25 cellular contexts compared by ENCODE assay signal in the genomic region with DNA sequence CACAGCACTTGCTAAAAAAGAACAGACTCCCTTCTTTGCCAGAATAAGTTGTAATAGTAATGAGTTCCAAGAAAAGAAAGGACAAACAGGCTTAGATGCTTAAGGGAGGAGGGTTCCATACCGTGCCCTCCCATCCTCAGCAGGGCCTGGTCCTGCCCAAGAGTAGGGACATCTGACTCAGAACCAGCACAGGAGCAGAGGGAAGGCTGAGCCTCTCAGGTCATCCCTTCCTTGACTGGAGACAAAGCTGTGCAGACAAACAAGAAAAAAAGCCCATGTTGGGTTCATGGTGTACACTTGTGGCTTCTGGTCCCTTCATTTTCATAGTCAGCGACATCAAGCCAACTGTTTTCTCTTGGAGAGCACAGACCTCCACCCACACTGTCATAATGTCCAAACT. TPM values are rescaled to one million over a fixed set of nuclear protein-coding genes. Genes with fewer than 3 reads are reported as not detected.
A peak's percentile ranks its signal among the peaks of the same experiment; 100 is the strongest.
DNase-seq lines count a peak whose midpoint lies in the region; ATAC-seq and TF ChIP-seq lines count a peak whose summit lies in the region.
"Had no signal": no experiment of that assay in that cellular context is flagged by ENCODE, and none has a peak within 500 bp of the region (broad histone marks: within the 10 kb centered on the region; RNA-seq: fewer than 3 reads in every experiment).

No MANE protein-coding gene starts in this region.

- peaks cover 36% of the 10 kb centered on the region for H3F3A ChIP-seq in PC-9 (ENCODE audit: insufficient read depth, low read depth)

- H3K9me3 Mint-ChIP-seq in endothelial cell (ENCODE audit: unreplicated experiment), result no peaks in the 10 kb centered on the region
- H3K9me3 Mint-ChIP-seq in stimulated activated naive B cell treated with anti-CD40 and anti-IgM and Interleukin-4, amounts not matched to agents 10 μg/mL and 1 μg/mL and 100 μg/mL, for 72 hours, result peaks cover 0 to 2% of the 10 kb centered on the region in 2 donors
- H3K9me3 Mint-ChIP-seq: CD8-positive, alpha-beta memory T cell had no signal

- intact Hi-C loops in PC-9 (cut with micrococcal nuclease; ENCODE audit: unreplicated experiment) (loop anchor here (5.0 kb wide), 1 partner anchor 33 kb away; no protein-coding TSS in a partner anchor), lower lobe of right lung (cut with DNase I) (no loop called here), aorta (cut with DNase I) (no loop called here)

- TF ChIP-seq CTCF in PC-9 (conservative IDR thresholded peaks at IDR 0.05), result no peak
- TF ChIP-seq CTCF in endothelial cell (IDR thresholded peaks at IDR 0.05; ENCODE audit: unreplicated experiment), result no peak
- no peak for TF ChIP-seq CTCF in lower lobe of right lung (IDR thresholded peaks at IDR 0.05)

- H4K8ac ChIP-seq in neuronal stem cell (ENCODE audit: low read depth, low read length), result no peak overlapping the region

- peak overlapping the region; percentile 30 for H3K27ac Mint-ChIP-seq in endothelial cell (ENCODE audit: unreplicated experiment)
- H3K27ac Mint-ChIP-seq in stimulated activated naive B cell treated with anti-CD40 and anti-IgM and Interleukin-4, amounts not matched to agents 10 μg/mL and 1 μg/mL and 100 μg/mL, for 72 hours, result no peak overlapping the region
- H3K27ac Mint-ChIP-seq: CD8-positive, alpha-beta memory T cell had no signal

- no peak overlapping the region for H2BK120ac ChIP-seq in neuronal stem cell (ENCODE audit: low read depth, low read length)

- no peak overlapping the region for H2BK5ac ChIP-seq in neuronal stem cell (ENCODE audit: low read length)

- H3K18ac ChIP-seq in neuronal stem cell (ENCODE audit: low read length), result no peak overlapping the region

- H3K4me2 ChIP-seq in PC-9 (0 out of 2 replicates have a peak overlapping the region, but pooled peaks have one; percentile 7), neuronal stem cell (ENCODE audit: insufficient read depth, low read length, poor library complexity, severe bottlenecking) (no peak overlapping the region)

- H3K79me2 ChIP-seq in PC-9 (ENCODE audit: low read depth), result no peaks in the 10 kb centered on the region

- H3K4me3 Mint-ChIP-seq in endothelial cell (ENCODE audit: unreplicated experiment), result no peak overlapping the region
- no peak overlapping the region for H3K4me3 Mint-ChIP-seq in stimulated activated naive B cell treated with anti-CD40 and anti-IgM and Interleukin-4, amounts not matched to agents 10 μg/mL and 1 μg/mL and 100 μg/mL, for 72 hours
- H3K4me3 Mint-ChIP-seq: CD14-positive monocyte; CD8-positive, alpha-beta memory T cell had no signal

- H3K4me1 Mint-ChIP-seq in endothelial cell (ENCODE audit: unreplicated experiment), result peaks cover 8% of the 10 kb centered on the region
- H3K4me1 Mint-ChIP-seq in stimulated activated naive B cell treated with anti-CD40 and anti-IgM and Interleukin-4, amounts not matched to agents 10 μg/mL and 1 μg/mL and 100 μg/mL, for 72 hours, result peaks cover 7 to 14% of the 10 kb centered on the region in 2 donors
- H3K4me1 Mint-ChIP-seq: CD8-positive, alpha-beta memory T cell had no signal

- H2AFZ ChIP-seq in PC-9 (no peak overlapping the region), neuronal stem cell (ENCODE audit: low read length) (no peak overlapping the region)

- H2BK12ac ChIP-seq in neuronal stem cell (ENCODE audit: low read length), result no peak overlapping the region

- H3K27me3 Mint-ChIP-seq in endothelial cell (ENCODE audit: unreplicated experiment), result peaks cover 10% of the 10 kb centered on the region
- peaks cover 10 to 13% of the 10 kb centered on the region in 2 donors for H3K27me3 Mint-ChIP-seq in stimulated activated naive B cell treated with anti-CD40 and anti-IgM and Interleukin-4, amounts not matched to agents 10 μg/mL and 1 μg/mL and 100 μg/mL, for 72 hours

- H3K23ac ChIP-seq in neuronal stem cell (ENCODE audit: low read depth, low read length, poor library complexity), result no peak overlapping the region

- H4K20me1 ChIP-seq in PC-9 (ENCODE audit: insufficient read depth), result no peaks in the 10 kb centered on the region

- H3K27me3 ChIP-seq in PC-9 (ENCODE audit: insufficient read depth, low read depth) (no peaks in the 10 kb centered on the region), lower lobe of right lung (ENCODE audit: low read depth) (no peaks in the 10 kb centered on the region), aorta (ENCODE audit: control insufficient read depth in 1 of 2, insufficient read depth in 2 of 2, low read length in 1 of 2) (no peaks in the 10 kb centered on the region), neuronal stem cell (ENCODE audit: control insufficient read depth in 3 of 3, insufficient read depth in 3 of 3, low read depth in 1 of 3, low read length in 3 of 3) (peaks cover 0 to 49% (median 0%) of the 10 kb centered on the region in 3 experiments)
- H3K27me3 ChIP-seq: BE2C had no signal

- H3K4me3 ChIP-seq in PC-9, result no peak overlapping the region
- no peak overlapping the region for H3K4me3 ChIP-seq in lower lobe of right lung
- no peak overlapping the region for H3K4me3 ChIP-seq in aorta (ENCODE audit: low read length in 2 of 2)
- H3K4me3 ChIP-seq in neuronal stem cell (ENCODE audit: low read length in 2 of 2), result no peak overlapping the region
- H3K4me3 ChIP-seq: SJCRH30 had no signal

- H3K79me1 ChIP-seq in neuronal stem cell (ENCODE audit: low read depth, low read length), result no peaks in the 10 kb centered on the region

- ATAC-seq in lower lobe of right lung (peak; percentile 13 to 35), aorta (ENCODE audit: low FRiP score) (peak; percentile 5)
- no peak for ATAC-seq in stimulated activated naive B cell treated with anti-CD40 and anti-IgM and Interleukin-4, amounts not matched to agents 10 μg/mL and 1 μg/mL and 100 μg/mL, for 72 hours (replicated peaks)
- ATAC-seq: HCT116, SK-N-SH treated with all-trans-retinoic acid at 6 μM for 48 hours had no signal

- H3K9me3 ChIP-seq in PC-9 (ENCODE audit: insufficient read depth, low read depth) (no peaks in the 10 kb centered on the region), lower lobe of right lung (no peaks in the 10 kb centered on the region), aorta (ENCODE audit: control insufficient read depth, low read length) (no peaks in the 10 kb centered on the region), neuronal stem cell (replicated peaks in 1 of 2; ENCODE audit: control insufficient read depth in 2 of 2, insufficient read depth in 1 of 2, low read depth in 1 of 2, low read length in 2 of 2) (no peaks in the 10 kb centered on the region)
- H3K9me3 ChIP-seq: BE2C, SJCRH30 had no signal

- H3K36me3 ChIP-seq in PC-9 (ENCODE audit: low read depth) (no peaks in the 10 kb centered on the region), lower lobe of right lung (no peaks in the 10 kb centered on the region), aorta (ENCODE audit: control insufficient read depth in 1 of 2, insufficient read depth in 2 of 2, low read length in 1 of 2) (no peaks in the 10 kb centered on the region), neuronal stem cell (replicated peaks in 1 of 2; ENCODE audit: control insufficient read depth in 2 of 2, insufficient read depth in 2 of 2, low read length in 2 of 2) (no peaks in the 10 kb centered on the region)
- H3K36me3 ChIP-seq: BE2C, SJCRH30 had no signal

- H3K14ac ChIP-seq in neuronal stem cell (ENCODE audit: low read length), result no peak overlapping the region

- H3K9ac ChIP-seq in neuronal stem cell (ENCODE audit: low read depth, low read length, poor library complexity), result no peak overlapping the region

- H2AK5ac ChIP-seq in neuronal stem cell (ENCODE audit: low read depth, low read length), result no peak overlapping the region

- H4K91ac ChIP-seq in neuronal stem cell (ENCODE audit: low read depth, low read length, poor library complexity), result no peak overlapping the region

- H3K27ac ChIP-seq in PC-9 (no peak overlapping the region), lower lobe of right lung (no peak overlapping the region), aorta (ENCODE audit: low read depth in 1 of 2, low read length in 2 of 2) (no peak overlapping the region), neuronal stem cell (replicated peaks; ENCODE audit: low read length) (no peak overlapping the region)
- H3K27ac ChIP-seq: HL-60, SJCRH30 had no signal

- POLR2A ChIA-PET in PC-9 (lab: Charles Lee; ENCODE audit: unreplicated experiment), result no interaction called here

- H3K4me1 ChIP-seq in PC-9 (replicated peaks; ENCODE audit: insufficient read depth) (peaks cover 65% of the 10 kb centered on the region), lower lobe of right lung (peaks cover 5% of the 10 kb centered on the region), aorta (ENCODE audit: control insufficient read depth in 1 of 2, insufficient read depth in 2 of 2, low read length in 2 of 2) (no peaks in the 10 kb centered on the region), neuronal stem cell (ENCODE audit: control insufficient read depth in 2 of 2, insufficient read depth in 1 of 2, low read depth in 1 of 2, low read length in 2 of 2) (peaks cover 4 to 5% of the 10 kb centered on the region in 2 donors)
- H3K4me1 ChIP-seq: SJCRH30 had no signal

- no TSS peak for BruUV-seq in PC-9 (replicated peaks; lab: Mats Ljungman, UMichigan)

- CTCF ChIA-PET in PC-9 (lab: Charles Lee), result no interaction called here

- DNase-seq in PC-9, result no peak
- DNase-seq in endothelial cell (ENCODE audit: low spot score), result no peak
- DNase-seq in lower lobe of right lung, result no peak
- DNase-seq in aorta, result no peak
- DNase-seq in NCI-H2107 (lab: John Stamatoyannopoulos, UW), result no peak
- DNase-seq in neuronal stem cell (ENCODE audit: low spot score), result no peak
- DNase-seq in stimulated activated naive B cell treated with anti-CD40 and anti-IgM and Interleukin-4, amounts not matched to agents 10 μg/mL and 1 μg/mL and 100 μg/mL, for 72 hours, result no peak
- DNase-seq: ACHN; Calu3; CD8-positive, alpha-beta memory T cell; DMS153; DND-41; NCI-H1048; NCI-H1417; NCI-H1694 treated with DMSO at 0.1 percent for 48 hours; NCI-H2081 treated with DMSO at 0.1 percent for 48 hours; NCI-H2171 treated with DMSO at 0.1 percent for 48 hours; NCI-H524; NCI-H748 treated with DMSO at 0.1 percent for 48 hours; SJCRH30 had no signal

- no peaks in the 10 kb centered on the region for H3K9me2 ChIP-seq in PC-9 (ENCODE audit: insufficient read depth)

- H3K4ac ChIP-seq in neuronal stem cell (ENCODE audit: low read length), result no peak overlapping the region

- H3K36me3 Mint-ChIP-seq in endothelial cell (ENCODE audit: low read depth, unreplicated experiment), result no peaks in the 10 kb centered on the region
- H3K36me3 Mint-ChIP-seq in stimulated activated naive B cell treated with anti-CD40 and anti-IgM and Interleukin-4, amounts not matched to agents 10 μg/mL and 1 μg/mL and 100 μg/mL, for 72 hours, result no peaks in the 10 kb centered on the region
- H3K36me3 Mint-ChIP-seq: CD14-positive monocyte; CD8-positive, alpha-beta memory T cell had no signal

- H2BK15ac ChIP-seq in neuronal stem cell (ENCODE audit: low read length), result no peak overlapping the region

- WGBS in aorta, 2 donors, result 67 to 71% methylated on average over 2 of the region's 2 CpGs
- WGBS in neuronal stem cell (ENCODE audit: extremely low coverage in 2 of 2, insufficient read length in 2 of 2, insufficient replicate concordance in 1 of 2), 2 donors, result no CpG with 5 or more reads among the region's 2 CpGs

RNA-seq across cellular contexts. Expression of a gene that starts 44.2 kb away (rescaled TPM):
- total RNA-seq in PC-9 (2021), result 4.8 and 6.0 TPM in 2 replicates
- 5.9 TPM for total RNA-seq in endothelial cell (ENCODE audit: unreplicated experiment)
- total RNA-seq in lower lobe of right lung, result 47.9 TPM
- total RNA-seq in aorta, result 1 to 10 TPM; 6.9 to 8.4 TPM
- polyA plus RNA-seq in aorta, result 1 to 10 TPM; 7.8 to 9.6 TPM
- polyA plus RNA-seq in neuronal stem cell (2013, experiment 1 of 2), result 23.0 TPM
- 24.0 TPM for polyA plus RNA-seq in neuronal stem cell (2013, experiment 2 of 2)
- polyA plus RNA-seq: CD14-positive monocyte had no signal

RNA-seq across cellular contexts. Expression of a gene that starts 59.6 kb away (rescaled TPM):
- total RNA-seq in PC-9 (2021) (19.2 and 21.4 TPM in 2 replicates), endothelial cell (ENCODE audit: unreplicated experiment) (7.9 TPM), lower lobe of right lung (17.3 TPM), aorta (10 to 100 TPM; 11.1 to 16.2 TPM)
- polyA plus RNA-seq in aorta, result 10 to 100 TPM in 1 of 2 donors, 1 to 10 TPM in 1; 4.9 to 19.3 TPM
- polyA plus RNA-seq in neuronal stem cell (2013, experiment 1 of 2), result 14.6 TPM
- polyA plus RNA-seq in neuronal stem cell (2013, experiment 2 of 2), result 12.8 TPM

Comparison
In these comparisons a context has a peak if more than half of its experiments do, and no peak if none do; other contexts are left out.
1. ATAC-seq: peak in lower lobe of right lung (2 of 2) and aorta (single experiment); none in stimulated activated naive B cell treated with anti-CD40 and anti-IgM and Interleukin-4, amounts not matched to agents 10 μg/mL and 1 μg/mL and 100 μg/mL, for 72 hours (0 of 2).